In genomic region chr17:82036634-82037112, GRCh38 we compare ENCODE assay signal across 8 cellular contexts. TPM values are rescaled to one million over a fixed set of nuclear protein-coding genes. Genes with fewer than 3 reads are reported as not detected.
DNase-seq lines count a peak whose midpoint lies in the region; ATAC-seq and TF ChIP-seq lines count a peak whose summit lies in the region.

No MANE protein-coding gene starts in this region.

- H3K36me3 Mint-ChIP-seq in nephron (ENCODE audit: low read depth) = no peaks in the 10 kb centered on the region

- peaks cover 20% of the 10 kb centered on the region for H3K4me1 Mint-ChIP-seq in nephron

- H3K9me3 Mint-ChIP-seq in nephron = no peaks in the 10 kb centered on the region

- peak overlapping the region; percentile 74 to 81 (median 79) for H3K4me3 Mint-ChIP-seq in nephron

- H3K27ac Mint-ChIP-seq in nephron = no peak overlapping the region

- H3K27me3 ChIP-seq in dorsolateral prefrontal cortex = no peaks in the 10 kb centered on the region

- no peak for ATAC-seq in GM18502 (IDR thresholded peaks at IDR 0.05; ENCODE audit: poor library complexity, unreplicated experiment)

- DNase-seq in Jurkat, Clone E6-1 (ENCODE audit: low read depth, low spot score) = no peak
- no peak for DNase-seq in dorsolateral prefrontal cortex
- no peak for DNase-seq in NCI-H146 treated with DMSO at 0.1 percent for 48 hours (lab: John Stamatoyannopoulos, UW; ENCODE audit: unreplicated experiment)
- no peak for DNase-seq in effector CD4-positive, alpha-beta T cell
- DNase-seq in DMS79 (lab: John Stamatoyannopoulos, UW) = no peak

- H3K27ac ChIP-seq in C4-2B (peak overlapping the region; percentile 86), dorsolateral prefrontal cortex (peak overlapping the region in 57 of 59 donors; percentile 30 to 99 (median 95))

- intact Hi-C loops in dorsolateral prefrontal cortex (cut with DNase I) = loop anchor here (1.0 to 10.0 kb wide), 3 partner anchors 62 to 258 kb away; partner anchors contain the start of gene FASN (in 1 of the 2)

- TF ChIP-seq CTCF in C4-2B (conservative IDR thresholded peaks at IDR 0.05) (no peak), dorsolateral prefrontal cortex (IDR thresholded peaks at IDR 0.05 in 54 of 56, conservative IDR thresholded peaks at IDR 0.05 in 2 of 56; ENCODE audit: low read depth in 1 of 56, partially characterized antibody in 56 of 56) (no peak), nephron (IDR thresholded peaks at IDR 0.05; ENCODE audit: unreplicated experiment in 3 of 3) (no peak)

- peak overlapping the region; percentile 75 for H3K4me3 ChIP-seq in Jurkat, Clone E6-1 (ENCODE audit: low read length)
- peak overlapping the region; percentile 51 to 97 (median 82) for H3K4me3 ChIP-seq in dorsolateral prefrontal cortex

- H3K27me3 Mint-ChIP-seq in nephron (ENCODE audit: low read depth) = peaks cover 21% of the 10 kb centered on the region

RNA-seq across cellular contexts. Expression of gene DCXR, which starts 0.8 kb away (rescaled TPM):
- polyA plus RNA-seq in Jurkat, Clone E6-1 (2012; ENCODE audit: insufficient read depth, insufficient read length) = 207 TPM
- 100 to 1,000 TPM in 115 of 120 experiments, 10 to 100 TPM in 5; 80.1 to 213 (median 127) TPM for total RNA-seq in dorsolateral prefrontal cortex

RNA-seq across cellular contexts. Expression of gene RAC3, which starts 5.2 kb away (rescaled TPM):
- polyA plus RNA-seq in Jurkat, Clone E6-1 (2012; ENCODE audit: insufficient read depth, insufficient read length) = 80.4 TPM
- total RNA-seq in dorsolateral prefrontal cortex = 10 to 100 TPM in 119 of 120 experiments, 1 to 10 TPM in 1; 9.9 to 30.9 (median 21.2) TPM

RNA-seq across cellular contexts. Expression of gene LRRC45, which starts 13.6 kb away (rescaled TPM):
- 34.7 TPM for polyA plus RNA-seq in Jurkat, Clone E6-1 (2012; ENCODE audit: insufficient read depth, insufficient read length)
- total RNA-seq in dorsolateral prefrontal cortex = 10 to 100 TPM in 95 of 120 experiments, 1 to 10 TPM in 25; 6.8 to 22.2 (median 12.3) TPM

RNA-seq across cellular contexts. Expression of gene CENPX, which starts 14.0 kb away (rescaled TPM):
- 178 TPM for polyA plus RNA-seq in Jurkat, Clone E6-1 (2012; ENCODE audit: insufficient read depth, insufficient read length)
- total RNA-seq in dorsolateral prefrontal cortex = 10 to 100 TPM; 28.0 to 64.9 (median 45.1) TPM

RNA-seq across cellular contexts. Expression of gene RFNG, which starts 14.9 kb away (rescaled TPM):
- 30.1 TPM for polyA plus RNA-seq in Jurkat, Clone E6-1 (2012; ENCODE audit: insufficient read depth, insufficient read length)
- 10 to 100 TPM; 22.3 to 73.4 (median 36.6) TPM for total RNA-seq in dorsolateral prefrontal cortex
